9 cellular contexts compared by ENCODE assay signal in the genomic region with DNA sequence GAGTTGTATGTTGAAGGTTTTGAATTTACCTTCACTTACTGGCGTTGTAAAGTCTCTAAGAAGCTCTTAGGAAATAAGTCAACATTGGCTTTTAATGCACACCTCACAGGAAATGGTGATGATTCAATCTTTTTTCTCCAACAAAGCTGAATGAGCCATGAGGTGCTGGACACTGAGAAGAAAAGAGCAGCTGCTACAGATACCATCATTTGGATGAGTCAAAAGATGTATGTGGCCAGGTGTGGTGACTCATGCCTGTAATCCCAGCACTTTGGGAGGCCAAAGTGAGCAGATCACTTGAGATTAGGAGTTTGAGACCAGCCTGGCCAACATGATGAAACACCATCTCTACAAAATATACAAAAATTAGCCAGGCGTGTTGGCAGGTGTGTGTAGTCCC. TPM values are rescaled to one million over a fixed set of nuclear protein-coding genes. Genes with fewer than 3 reads are reported as not detected.
DNase-seq lines count a peak whose midpoint lies in the region; ATAC-seq, FAIRE-seq and TF ChIP-seq lines count a peak whose summit lies in the region.
"Had no signal": no experiment of that assay in that cellular context is flagged by ENCODE, and none has a peak within 500 bp of the region (broad histone marks: within the 10 kb centered on the region; RNA-seq: fewer than 3 reads in every experiment).

No MANE protein-coding gene starts in this region.

- H3K4me3 Mint-ChIP-seq in activated naive CD8-positive, alpha-beta T cell treated with anti-CD3 and anti-CD28 coated beads for 36 hours, result no peak overlapping the region
- H3K4me3 Mint-ChIP-seq in stimulated activated naive CD8-positive, alpha-beta T cell treated with anti-CD3 and anti-CD28 coated beads, Interleukin-15, amount 100 ng/mL, for 72 hours, result peak overlapping the region; percentile 18 to 74

- H3K4me1 ChIP-seq in vagina, result no peaks in the 10 kb centered on the region

- peaks cover 1% of the 10 kb centered on the region for H3K9me3 Mint-ChIP-seq in activated naive CD8-positive, alpha-beta T cell treated with anti-CD3 and anti-CD28 coated beads for 36 hours
- peaks cover 4 to 6% of the 10 kb centered on the region in 2 donors for H3K9me3 Mint-ChIP-seq in stimulated activated naive CD8-positive, alpha-beta T cell treated with anti-CD3 and anti-CD28 coated beads, Interleukin-15, amount 100 ng/mL, for 72 hours

- no peak for FAIRE-seq in frontal cortex (lab: Jason Lieb, UNC)

- H3K9me3 ChIP-seq in vagina, result no peaks in the 10 kb centered on the region

- H3K4me1 Mint-ChIP-seq in activated naive CD8-positive, alpha-beta T cell treated with anti-CD3 and anti-CD28 coated beads for 36 hours, result peaks cover 40% of the 10 kb centered on the region
- peaks cover 64% of the 10 kb centered on the region for H3K4me1 Mint-ChIP-seq in stimulated activated naive CD8-positive, alpha-beta T cell treated with anti-CD3 and anti-CD28 coated beads, Interleukin-15, amount 100 ng/mL, for 72 hours

- no peak for TF ChIP-seq POLR2A in vagina (IDR thresholded peaks at IDR 0.05)

- H3K27me3 Mint-ChIP-seq in activated naive CD8-positive, alpha-beta T cell treated with anti-CD3 and anti-CD28 coated beads for 36 hours, result peaks cover 3% of the 10 kb centered on the region
- no peaks in the 10 kb centered on the region for H3K27me3 Mint-ChIP-seq in stimulated activated naive CD8-positive, alpha-beta T cell treated with anti-CD3 and anti-CD28 coated beads, Interleukin-15, amount 100 ng/mL, for 72 hours

- no peak overlapping the region for H3K27ac ChIP-seq in vagina
- H3K27ac ChIP-seq: C4-2B had no signal

- H3K4me3 ChIP-seq in vagina, result no peak overlapping the region

- TF ChIP-seq CTCF in vagina (IDR thresholded peaks at IDR 0.05), result no peak

- H3K27me3 ChIP-seq in vagina, result no peaks in the 10 kb centered on the region

- peak overlapping the region; percentile 79 for H3K27ac Mint-ChIP-seq in activated naive CD8-positive, alpha-beta T cell treated with anti-CD3 and anti-CD28 coated beads for 36 hours
- H3K27ac Mint-ChIP-seq in stimulated activated naive CD8-positive, alpha-beta T cell treated with anti-CD3 and anti-CD28 coated beads, Interleukin-15, amount 100 ng/mL, for 72 hours, result peak overlapping the region; percentile 95 to 99

- peaks cover 3% of the 10 kb centered on the region for H3K36me3 Mint-ChIP-seq in activated naive CD8-positive, alpha-beta T cell treated with anti-CD3 and anti-CD28 coated beads for 36 hours

- peak; percentile 83 for ATAC-seq in stimulated activated naive CD8-positive, alpha-beta T cell treated with anti-CD3 and anti-CD28 coated beads, Interleukin-15, amount 100 ng/mL, for 72 hours
- no peak for ATAC-seq in HG03095 (IDR thresholded peaks at IDR 0.05; ENCODE audit: unreplicated experiment)

- intact Hi-C loops in vagina (cut with DNase I), result no loop called here

- peak in 2 of 3 donors; percentile 52 for DNase-seq in stimulated activated CD4-positive, alpha-beta T cell treated with anti-CD3 and anti-CD28 coated beads, Interleukin-12 subunit alpha, Interleukin-12 subunit beta, amount 100 ng/mL, for 48 hours (ENCODE audit: low read depth in 2 of 3, low spot score in 1 of 3)
- no peak for DNase-seq in stimulated activated CD4-positive, alpha-beta T cell treated with anti-CD3 and anti-CD28 coated beads, Interleukin-2, amount 100 ng/mL, for 48 hours
- DNase-seq in HS-5 (ENCODE audit: low read depth) (peak; percentile 59), vagina (ENCODE audit: extremely low spot score in 2 of 2) (no peak), frontal cortex (ENCODE audit: low spot score in 2 of 2) (no peak)
- DNase-seq in activated naive CD8-positive, alpha-beta T cell treated with anti-CD3 and anti-CD28 coated beads for 36 hours, result peak; percentile 53
- DNase-seq in stimulated activated naive CD8-positive, alpha-beta T cell treated with anti-CD3 and anti-CD28 coated beads, Interleukin-15, amount 100 ng/mL, for 72 hours, result peak; percentile 56 to 84

- no peaks in the 10 kb centered on the region for H3K36me3 ChIP-seq in vagina

RNA-seq across cellular contexts. Expression of gene IL23R, which starts 3.3 kb away (rescaled TPM):
- under 1 TPM in 1 of 2 experiments, not detected in 1; 0.08 TPM for total RNA-seq in activated naive CD8-positive, alpha-beta T cell treated with anti-CD3 and anti-CD28 coated beads for 36 hours
- total RNA-seq in vagina (not detected), frontal cortex (not detected)

RNA-seq across cellular contexts. Expression of gene C1orf141, which starts 28.2 kb away (rescaled TPM):
- total RNA-seq in activated naive CD8-positive, alpha-beta T cell treated with anti-CD3 and anti-CD28 coated beads for 36 hours, result not detected
- total RNA-seq in vagina, result not detected
- total RNA-seq in frontal cortex, result under 0.01 TPM

Comparison
In these comparisons a context has a peak if more than half of its experiments do, and no peak if none do; other contexts are left out.
1. DNase-seq: peak in stimulated activated CD4-positive, alpha-beta T cell treated with anti-CD3 and anti-CD28 coated beads, Interleukin-12 subunit alpha, Interleukin-12 subunit beta, amount 100 ng/mL, for 48 hours (2 of 3), HS-5 (single experiment), activated naive CD8-positive, alpha-beta T cell treated with anti-CD3 and anti-CD28 coated beads for 36 hours (single experiment) and stimulated activated naive CD8-positive, alpha-beta T cell treated with anti-CD3 and anti-CD28 coated beads, Interleukin-15, amount 100 ng/mL, for 72 hours (2 of 2); none in stimulated activated CD4-positive, alpha-beta T cell treated with anti-CD3 and anti-CD28 coated beads, Interleukin-2, amount 100 ng/mL, for 48 hours (0 of 2), vagina (0 of 2) and frontal cortex (0 of 2).